Comparison of ENCODE assay signal across 1 cellular context in the genomic region with DNA sequence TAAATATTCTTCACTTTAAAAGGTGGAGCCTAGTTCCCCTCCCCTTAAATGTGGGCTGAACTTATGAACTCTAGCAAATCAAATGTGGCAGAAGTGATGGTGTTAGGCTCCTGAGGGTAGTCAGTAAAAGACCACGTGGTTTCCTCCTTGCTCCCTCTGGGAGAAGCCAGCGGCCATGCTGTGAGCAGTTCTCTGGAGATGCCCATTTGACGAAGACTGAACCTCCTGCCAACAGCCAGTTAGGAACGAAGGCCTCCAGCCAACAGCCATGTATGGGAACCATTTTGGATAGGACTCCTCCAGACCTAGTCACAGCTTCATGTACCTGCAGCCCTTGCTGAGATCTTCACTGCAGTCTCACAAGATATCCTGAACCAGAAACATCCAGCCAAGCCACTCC.
A peak's percentile ranks its signal among the peaks of the same experiment; 100 is the strongest.
TF ChIP-seq lines count a peak whose summit lies in the region.

No MANE protein-coding gene starts in this region.

TF ChIP-seq in K562, 482 proteins besides CTCF, POLR2A, EP300 and RAD21 (continued from another document and continues in another):
- TF ChIP-seq, protein P1, sequence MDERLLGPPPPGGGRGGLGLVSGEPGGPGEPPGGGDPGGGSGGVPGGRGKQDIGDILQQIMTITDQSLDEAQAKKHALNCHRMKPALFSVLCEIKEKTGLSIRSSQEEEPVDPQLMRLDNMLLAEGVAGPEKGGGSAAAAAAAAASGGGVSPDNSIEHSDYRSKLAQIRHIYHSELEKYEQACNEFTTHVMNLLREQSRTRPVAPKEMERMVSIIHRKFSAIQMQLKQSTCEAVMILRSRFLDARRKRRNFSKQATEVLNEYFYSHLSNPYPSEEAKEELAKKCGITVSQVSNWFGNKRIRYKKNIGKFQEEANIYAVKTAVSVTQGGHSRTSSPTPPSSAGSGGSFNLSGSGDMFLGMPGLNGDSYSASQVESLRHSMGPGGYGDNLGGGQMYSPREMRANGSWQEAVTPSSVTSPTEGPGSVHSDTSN (CRISPR knock-in tag; IDR thresholded peaks at IDR 0.05; ENCODE audit: low read depth) = no peak
- TF ChIP-seq, protein P1 (tag; conservative IDR thresholded peaks at IDR 0.05; ENCODE audit: low read depth) = peak; percentile 24
- TF ChIP-seq FOXJ2 (tag; IDR thresholded peaks at IDR 0.05) (no peak), ZSCAN32 (CRISPR knock-in tag; IDR thresholded peaks at IDR 0.05) (no peak), MAZ (CRISPR knock-in tag; conservative IDR thresholded peaks at IDR 0.05 in 1 of 2, IDR thresholded peaks at IDR 0.05 in 1 of 2) (0 out of 4 replicates have a peak, but pooled peaks of 1 of the 2 experiments have one; percentile 24), ZNF766 (CRISPR knock-in tag; conservative IDR thresholded peaks at IDR 0.05) (0 out of 2 replicates have a peak, but pooled peaks have one; percentile 36), ZNF41 (CRISPR knock-in tag; conservative IDR thresholded peaks at IDR 0.05) (peak; percentile 72), ILK (tag; IDR thresholded peaks at IDR 0.05; ENCODE audit: borderline replicate concordance, low read depth) (no peak), ARNT (IDR thresholded peaks at IDR 0.05) (no peak), MCM2 (IDR thresholded peaks at IDR 0.05; ENCODE audit: low read depth) (no peak), U2AF2 (optimal IDR thresholded peaks at IDR 0.05; ENCODE audit: low read depth, low read length) (no peak), GATA2 (CRISPR knock-in tag; IDR thresholded peaks at IDR 0.05) (no peak), KAT2B (IDR thresholded peaks at IDR 0.05; ENCODE audit: low read depth, low read length) (no peak), POLR2AphosphoS5 (IDR thresholded peaks at IDR 0.05; ENCODE audit: control insufficient read depth, insufficient read depth, low read depth, low read length) (no peak), DMBX1 (CRISPR knock-in tag; IDR thresholded peaks at IDR 0.05; ENCODE audit: borderline replicate concordance) (peak; percentile 96), ATF7 (IDR thresholded peaks at IDR 0.05) (no peak), ZNF212 (CRISPR knock-in tag; IDR thresholded peaks at IDR 0.05) (no peak), MEF2A (IDR thresholded peaks at IDR 0.05; ENCODE audit: control insufficient read depth, low read depth, low read length) (no peak), MAFK (IDR thresholded peaks at IDR 0.05; ENCODE audit: low read length) (no peak), ZNF586 (CRISPR knock-in tag; conservative IDR thresholded peaks at IDR 0.05) (no peak), NCOA2 (IDR thresholded peaks at IDR 0.05; ENCODE audit: partially characterized antibody in 2 of 2) (no peak), THRAP3 (IDR thresholded peaks at IDR 0.05; ENCODE audit: borderline replicate concordance) (no peak)
- TF ChIP-seq, protein P2, sequence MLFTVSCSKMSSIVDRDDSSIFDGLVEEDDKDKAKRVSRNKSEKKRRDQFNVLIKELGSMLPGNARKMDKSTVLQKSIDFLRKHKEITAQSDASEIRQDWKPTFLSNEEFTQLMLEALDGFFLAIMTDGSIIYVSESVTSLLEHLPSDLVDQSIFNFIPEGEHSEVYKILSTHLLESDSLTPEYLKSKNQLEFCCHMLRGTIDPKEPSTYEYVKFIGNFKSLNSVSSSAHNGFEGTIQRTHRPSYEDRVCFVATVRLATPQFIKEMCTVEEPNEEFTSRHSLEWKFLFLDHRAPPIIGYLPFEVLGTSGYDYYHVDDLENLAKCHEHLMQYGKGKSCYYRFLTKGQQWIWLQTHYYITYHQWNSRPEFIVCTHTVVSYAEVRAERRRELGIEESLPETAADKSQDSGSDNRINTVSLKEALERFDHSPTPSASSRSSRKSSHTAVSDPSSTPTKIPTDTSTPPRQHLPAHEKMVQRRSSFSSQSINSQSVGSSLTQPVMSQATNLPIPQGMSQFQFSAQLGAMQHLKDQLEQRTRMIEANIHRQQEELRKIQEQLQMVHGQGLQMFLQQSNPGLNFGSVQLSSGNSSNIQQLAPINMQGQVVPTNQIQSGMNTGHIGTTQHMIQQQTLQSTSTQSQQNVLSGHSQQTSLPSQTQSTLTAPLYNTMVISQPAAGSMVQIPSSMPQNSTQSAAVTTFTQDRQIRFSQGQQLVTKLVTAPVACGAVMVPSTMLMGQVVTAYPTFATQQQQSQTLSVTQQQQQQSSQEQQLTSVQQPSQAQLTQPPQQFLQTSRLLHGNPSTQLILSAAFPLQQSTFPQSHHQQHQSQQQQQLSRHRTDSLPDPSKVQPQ (CRISPR knock-in tag; IDR thresholded peaks at IDR 0.05; ENCODE audit: borderline replicate concordance) = no peak; the same call in 1 of the 2 replicates
- TF ChIP-seq, protein P3, sequence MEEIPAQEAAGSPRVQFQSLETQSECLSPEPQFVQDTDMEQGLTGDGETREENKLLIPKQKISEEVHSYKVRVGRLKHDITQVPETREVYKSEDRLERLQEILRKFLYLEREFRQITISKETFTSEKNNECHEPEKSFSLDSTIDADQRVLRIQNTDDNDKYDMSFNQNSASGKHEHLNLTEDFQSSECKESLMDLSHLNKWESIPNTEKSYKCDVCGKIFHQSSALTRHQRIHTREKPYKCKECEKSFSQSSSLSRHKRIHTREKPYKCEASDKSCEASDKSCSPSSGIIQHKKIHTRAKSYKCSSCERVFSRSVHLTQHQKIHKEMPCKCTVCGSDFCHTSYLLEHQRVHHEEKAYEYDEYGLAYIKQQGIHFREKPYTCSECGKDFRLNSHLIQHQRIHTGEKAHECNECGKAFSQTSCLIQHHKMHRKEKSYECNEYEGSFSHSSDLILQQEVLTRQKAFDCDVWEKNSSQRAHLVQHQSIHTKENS (CRISPR knock-in tag; IDR thresholded peaks at IDR 0.05) = no peak
- TF ChIP-seq, protein P4, sequence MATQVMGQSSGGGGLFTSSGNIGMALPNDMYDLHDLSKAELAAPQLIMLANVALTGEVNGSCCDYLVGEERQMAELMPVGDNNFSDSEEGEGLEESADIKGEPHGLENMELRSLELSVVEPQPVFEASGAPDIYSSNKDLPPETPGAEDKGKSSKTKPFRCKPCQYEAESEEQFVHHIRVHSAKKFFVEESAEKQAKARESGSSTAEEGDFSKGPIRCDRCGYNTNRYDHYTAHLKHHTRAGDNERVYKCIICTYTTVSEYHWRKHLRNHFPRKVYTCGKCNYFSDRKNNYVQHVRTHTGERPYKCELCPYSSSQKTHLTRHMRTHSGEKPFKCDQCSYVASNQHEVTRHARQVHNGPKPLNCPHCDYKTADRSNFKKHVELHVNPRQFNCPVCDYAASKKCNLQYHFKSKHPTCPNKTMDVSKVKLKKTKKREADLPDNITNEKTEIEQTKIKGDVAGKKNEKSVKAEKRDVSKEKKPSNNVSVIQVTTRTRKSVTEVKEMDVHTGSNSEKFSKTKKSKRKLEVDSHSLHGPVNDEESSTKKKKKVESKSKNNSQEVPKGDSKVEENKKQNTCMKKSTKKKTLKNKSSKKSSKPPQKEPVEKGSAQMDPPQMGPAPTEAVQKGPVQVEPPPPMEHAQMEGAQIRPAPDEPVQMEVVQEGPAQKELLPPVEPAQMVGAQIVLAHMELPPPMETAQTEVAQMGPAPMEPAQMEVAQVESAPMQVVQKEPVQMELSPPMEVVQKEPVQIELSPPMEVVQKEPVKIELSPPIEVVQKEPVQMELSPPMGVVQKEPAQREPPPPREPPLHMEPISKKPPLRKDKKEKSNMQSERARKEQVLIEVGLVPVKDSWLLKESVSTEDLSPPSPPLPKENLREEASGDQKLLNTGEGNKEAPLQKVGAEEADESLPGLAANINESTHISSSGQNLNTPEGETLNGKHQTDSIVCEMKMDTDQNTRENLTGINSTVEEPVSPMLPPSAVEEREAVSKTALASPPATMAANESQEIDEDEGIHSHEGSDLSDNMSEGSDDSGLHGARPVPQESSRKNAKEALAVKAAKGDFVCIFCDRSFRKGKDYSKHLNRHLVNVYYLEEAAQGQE (CRISPR knock-in tag; IDR thresholded peaks at IDR 0.05; ENCODE audit: low read depth) = 0 out of 2 replicates have a peak, but pooled peaks have one; percentile 44
- TF ChIP-seq, protein P5, sequence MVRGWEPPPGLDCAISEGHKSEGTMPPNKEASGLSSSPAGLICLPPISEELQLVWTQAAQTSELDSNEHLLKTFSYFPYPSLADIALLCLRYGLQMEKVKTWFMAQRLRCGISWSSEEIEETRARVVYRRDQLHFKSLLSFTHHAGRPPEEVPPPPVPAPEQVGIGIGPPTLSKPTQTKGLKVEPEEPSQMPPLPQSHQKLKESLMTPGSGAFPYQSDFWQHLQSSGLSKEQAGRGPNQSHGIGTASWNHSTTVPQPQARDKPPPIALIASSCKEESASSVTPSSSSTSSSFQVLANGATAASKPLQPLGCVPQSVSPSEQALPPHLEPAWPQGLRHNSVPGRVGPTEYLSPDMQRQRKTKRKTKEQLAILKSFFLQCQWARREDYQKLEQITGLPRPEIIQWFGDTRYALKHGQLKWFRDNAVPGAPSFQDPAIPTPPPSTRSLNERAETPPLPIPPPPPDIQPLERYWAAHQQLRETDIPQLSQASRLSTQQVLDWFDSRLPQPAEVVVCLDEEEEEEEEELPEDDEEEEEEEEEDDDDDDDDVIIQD (CRISPR knock-in tag; IDR thresholded peaks at IDR 0.05) = 0 out of 2 replicates have a peak, but pooled peaks have one; percentile 48
- TF ChIP-seq, protein P6, sequence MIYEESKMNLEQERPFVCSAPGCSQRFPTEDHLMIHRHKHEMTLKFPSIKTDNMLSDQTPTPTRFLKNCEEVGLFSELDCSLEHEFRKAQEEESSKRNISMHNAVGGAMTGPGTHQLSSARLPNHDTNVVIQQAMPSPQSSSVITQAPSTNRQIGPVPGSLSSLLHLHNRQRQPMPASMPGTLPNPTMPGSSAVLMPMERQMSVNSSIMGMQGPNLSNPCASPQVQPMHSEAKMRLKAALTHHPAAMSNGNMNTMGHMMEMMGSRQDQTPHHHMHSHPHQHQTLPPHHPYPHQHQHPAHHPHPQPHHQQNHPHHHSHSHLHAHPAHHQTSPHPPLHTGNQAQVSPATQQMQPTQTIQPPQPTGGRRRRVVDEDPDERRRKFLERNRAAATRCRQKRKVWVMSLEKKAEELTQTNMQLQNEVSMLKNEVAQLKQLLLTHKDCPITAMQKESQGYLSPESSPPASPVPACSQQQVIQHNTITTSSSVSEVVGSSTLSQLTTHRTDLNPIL (CRISPR knock-in tag; IDR thresholded peaks at IDR 0.05) = no peak
- TF ChIP-seq, protein P7, sequence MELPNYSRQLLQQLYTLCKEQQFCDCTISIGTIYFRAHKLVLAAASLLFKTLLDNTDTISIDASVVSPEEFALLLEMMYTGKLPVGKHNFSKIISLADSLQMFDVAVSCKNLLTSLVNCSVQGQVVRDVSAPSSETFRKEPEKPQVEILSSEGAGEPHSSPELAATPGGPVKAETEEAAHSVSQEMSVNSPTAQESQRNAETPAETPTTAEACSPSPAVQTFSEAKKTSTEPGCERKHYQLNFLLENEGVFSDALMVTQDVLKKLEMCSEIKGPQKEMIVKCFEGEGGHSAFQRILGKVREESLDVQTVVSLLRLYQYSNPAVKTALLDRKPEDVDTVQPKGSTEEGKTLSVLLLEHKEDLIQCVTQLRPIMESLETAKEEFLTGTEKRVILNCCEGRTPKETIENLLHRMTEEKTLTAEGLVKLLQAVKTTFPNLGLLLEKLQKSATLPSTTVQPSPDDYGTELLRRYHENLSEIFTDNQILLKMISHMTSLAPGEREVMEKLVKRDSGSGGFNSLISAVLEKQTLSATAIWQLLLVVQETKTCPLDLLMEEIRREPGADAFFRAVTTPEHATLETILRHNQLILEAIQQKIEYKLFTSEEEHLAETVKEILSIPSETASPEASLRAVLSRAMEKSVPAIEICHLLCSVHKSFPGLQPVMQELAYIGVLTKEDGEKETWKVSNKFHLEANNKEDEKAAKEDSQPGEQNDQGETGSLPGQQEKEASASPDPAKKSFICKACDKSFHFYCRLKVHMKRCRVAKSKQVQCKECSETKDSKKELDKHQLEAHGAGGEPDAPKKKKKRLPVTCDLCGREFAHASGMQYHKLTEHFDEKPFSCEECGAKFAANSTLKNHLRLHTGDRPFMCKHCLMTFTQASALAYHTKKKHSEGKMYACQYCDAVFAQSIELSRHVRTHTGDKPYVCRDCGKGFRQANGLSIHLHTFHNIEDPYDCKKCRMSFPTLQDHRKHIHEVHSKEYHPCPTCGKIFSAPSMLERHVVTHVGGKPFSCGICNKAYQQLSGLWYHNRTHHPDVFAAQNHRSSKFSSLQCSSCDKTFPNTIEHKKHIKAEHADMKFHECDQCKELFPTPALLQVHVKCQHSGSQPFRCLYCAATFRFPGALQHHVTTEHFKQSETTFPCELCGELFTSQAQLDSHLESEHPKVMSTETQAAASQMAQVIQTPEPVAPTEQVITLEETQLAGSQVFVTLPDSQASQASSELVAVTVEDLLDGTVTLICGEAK (IDR thresholded peaks at IDR 0.05) = no peak
- TF ChIP-seq, protein P7 (CRISPR knock-in tag; IDR thresholded peaks at IDR 0.05) = no peak
- TF ChIP-seq, protein P8, sequence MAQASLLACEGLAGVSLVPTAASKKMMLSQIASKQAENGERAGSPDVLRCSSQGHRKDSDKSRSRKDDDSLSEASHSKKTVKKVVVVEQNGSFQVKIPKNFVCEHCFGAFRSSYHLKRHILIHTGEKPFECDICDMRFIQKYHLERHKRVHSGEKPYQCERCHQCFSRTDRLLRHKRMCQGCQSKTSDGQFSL (CRISPR knock-in tag; IDR thresholded peaks at IDR 0.05) = no peak
- TF ChIP-seq, protein P8 (tag; IDR thresholded peaks at IDR 0.05) = no peak
